Comparison of ENCODE assay signal across 17 cellular contexts in the genomic region with DNA sequence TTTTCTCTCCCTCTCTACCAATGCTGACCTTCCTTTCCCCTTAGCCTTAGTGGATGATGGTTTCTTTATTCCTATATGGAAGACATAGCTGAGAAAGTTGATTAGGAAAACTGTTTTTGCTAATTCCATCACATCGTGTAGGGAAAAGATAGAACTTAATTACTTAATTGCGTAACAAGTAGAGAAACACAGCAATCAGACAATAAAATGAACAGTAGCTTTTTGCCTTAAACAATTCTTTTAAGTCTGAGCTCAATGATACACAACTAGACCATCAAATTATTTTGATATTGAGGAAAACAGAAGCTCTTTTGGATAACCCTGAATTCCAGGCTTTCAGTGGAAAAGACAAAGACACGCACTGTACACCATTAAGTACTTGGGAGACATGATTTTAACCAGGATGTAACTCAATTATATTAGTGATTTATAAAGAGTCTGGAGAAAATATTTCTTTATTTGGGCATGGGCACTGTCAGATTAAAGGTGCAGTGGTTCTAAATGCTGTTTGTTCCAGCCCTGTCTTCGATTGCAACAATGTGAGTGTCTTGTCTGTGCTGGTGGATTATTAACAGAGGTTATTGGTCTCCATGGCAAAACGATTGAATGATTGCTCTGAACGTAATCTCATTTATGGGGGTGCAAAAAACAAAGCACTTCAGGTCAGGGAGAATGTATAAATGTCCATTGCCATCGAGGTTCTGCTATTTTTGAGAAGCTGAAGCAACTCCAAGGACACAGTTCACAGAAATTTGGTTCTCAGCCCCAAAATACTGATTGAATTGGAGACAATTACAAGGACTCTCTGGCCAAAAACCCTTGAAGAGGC. TPM values are rescaled to one million over a fixed set of nuclear protein-coding genes. Genes with fewer than 3 reads are reported as not detected.
DNase-seq lines count a peak whose midpoint lies in the region; ATAC-seq and TF ChIP-seq lines count a peak whose summit lies in the region.
"Had no signal": no experiment of that assay in that cellular context is flagged by ENCODE, and none has a peak within 500 bp of the region (broad histone marks: within the 10 kb centered on the region; RNA-seq: fewer than 3 reads in every experiment).

A gene with protein sequence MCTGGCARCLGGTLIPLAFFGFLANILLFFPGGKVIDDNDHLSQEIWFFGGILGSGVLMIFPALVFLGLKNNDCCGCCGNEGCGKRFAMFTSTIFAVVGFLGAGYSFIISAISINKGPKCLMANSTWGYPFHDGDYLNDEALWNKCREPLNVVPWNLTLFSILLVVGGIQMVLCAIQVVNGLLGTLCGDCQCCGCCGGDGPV (plus strand): TSS at position 707 of the 829 bp plus-strand sequence. CDS start 181 bp downstream, outside the sequence.

- H4K20me1 ChIP-seq in IMR-90 (ENCODE audit: insufficient read depth, low read length) = no peaks in the 10 kb centered on the region

- peak within 1 kb of the TSS; percentile 81 for H2BK120ac ChIP-seq in IMR-90 (ENCODE audit: low read depth, low read length)

- H2AFZ ChIP-seq in IMR-90 (replicated peaks; ENCODE audit: low read length, poor library complexity) = peak within 1 kb of the TSS; percentile 59

- peak within 1 kb of the TSS; percentile 94 for H2BK15ac ChIP-seq in IMR-90 (ENCODE audit: low read depth, low read length)

- ATAC-seq in IMR-90 (ENCODE audit: low read depth) (no peak), HG02678 (IDR thresholded peaks at IDR 0.05; ENCODE audit: unreplicated experiment) (no peak), HG02852 (IDR thresholded peaks at IDR 0.05; ENCODE audit: unreplicated experiment) (no peak)
- ATAC-seq: activated T-cell treated with anti-CD3 and anti-CD28 coated beads, Interleukin-2, amount 50 U/mL, for 72 hours; stimulated activated memory B cell treated with anti-CD40 and anti-IgM and Interleukin-4, amounts not matched to agents 10 μg/mL and 1 μg/mL and 100 μg/mL, for 72 hours had no signal

- peak within 1 kb of the TSS; percentile 45; the same call in 1 of the 2 replicates for H4K5ac ChIP-seq in IMR-90 (ENCODE audit: low read depth, low read length)

- H3K23ac ChIP-seq in IMR-90 (ENCODE audit: low read depth, low read length) = no peak within 1 kb of the TSS; the same call in 1 of the 2 replicates

- no TSS peak for BruUV-seq in IMR-90 (replicated peaks; lab: Mats Ljungman, UMichigan)

- H3K9me1 ChIP-seq in IMR-90 (ENCODE audit: insufficient read depth, low read length) = peaks cover 12% of the 10 kb centered on the region

- H3K9ac ChIP-seq in IMR-90 (ENCODE audit: low read depth, low read length) (no peak within 1 kb of the TSS), colonic mucosa (ENCODE audit: low read depth in 2 of 2, low read length in 2 of 2) (no peak within 1 kb of the TSS)

- peaks cover 0 to 11% of the 10 kb centered on the region in 2 experiments; a peak in 2 of 4 replicates for H3K79me1 ChIP-seq in IMR-90 (ENCODE audit: low read depth in 1 of 2, low read length in 2 of 2)

- H3K14ac ChIP-seq in IMR-90 (replicated peaks; ENCODE audit: low read depth, low read length) = peak within 1 kb of the TSS; percentile 66

- TF ChIP-seq POLR2A in IMR-90 (IDR thresholded peaks at IDR 0.05; ENCODE audit: low read depth, low read length) = no peak
- no peak for TF ChIP-seq POLR2A in transverse colon (IDR thresholded peaks at IDR 0.05)

- peak within 1 kb of the TSS; percentile 66 for H3K4ac ChIP-seq in IMR-90 (ENCODE audit: low read depth, low read length)

- no peaks in the 10 kb centered on the region for H3K27me3 Mint-ChIP-seq in mesothelial cell of epicardium (ENCODE audit: low read depth)

- no peak for DNase-seq in IMR-90
- DNase-seq in colonic mucosa = no peak
- DNase-seq in mesothelial cell of epicardium (ENCODE audit: low spot score in 2 of 2, unreplicated experiment in 2 of 2) = no peak
- DNase-seq in transverse colon = no peak
- DNase-seq in activated T-cell treated with anti-CD3 and anti-CD28 coated beads for 4 hours = no peak
- DNase-seq in UCSD-AML1 (lab: John Stamatoyannopoulos, UW; ENCODE audit: unreplicated experiment) = no peak
- DNase-seq: activated T-cell treated with anti-CD3 and anti-CD28 coated beads, Interleukin-2, amount 50 U/mL, for 72 hours; CD4-positive, CD25-positive, alpha-beta regulatory T cell; effector memory CD4-positive, alpha-beta T cell; heart right ventricle had no signal

- H4K91ac ChIP-seq in IMR-90 (ENCODE audit: insufficient read depth, low read depth, low read length) = peak within 1 kb of the TSS; percentile 45

- H3K18ac ChIP-seq in IMR-90 (ENCODE audit: low read depth, low read length) = peak within 1 kb of the TSS; percentile 58

- in situ Hi-C loops in IMR-90 (cut with MboI; ENCODE audit: low sequenced_read_pairs) = no loop called here
- in situ Hi-C loops in transverse colon (cut with MboI; ENCODE audit: low pct_ligation_motif_present in 1 of 4, low pct_unique_long_range_greater_than_20kb in 1 of 4, low sequenced_read_pairs in 3 of 4) = loop anchor here in 2 of 4 donors (10.0 kb wide), 2 partner anchors 79 to 119 kb away; no protein-coding TSS in a partner anchor

- peak within 1 kb of the TSS; percentile 86 for H2AK5ac ChIP-seq in IMR-90 (ENCODE audit: low read depth, low read length)

- POLR2A ChIA-PET in IMR-90 (lab: Charles Lee; ENCODE audit: unreplicated experiment) = no interaction called here

- peak within 1 kb of the TSS; percentile 75 for H3K27ac Mint-ChIP-seq in mesothelial cell of epicardium
- H3K27ac Mint-ChIP-seq: activated T-cell treated with anti-CD3 and anti-CD28 coated beads, Interleukin-2, amount 50 U/mL, for 72 hours; stimulated activated memory B cell treated with anti-CD40 and anti-IgM and Interleukin-4, amounts not matched to agents 10 μg/mL and 1 μg/mL and 100 μg/mL, for 72 hours had no signal

- CTCF ChIA-PET in IMR-90 (lab: Yijun Ruan, JAX) = interaction anchor here (1.6 kb wide), 1 partner anchor 98 kb away, joined by 3 read pairs; no protein-coding TSS in a partner anchor

- no peak for TF ChIP-seq RAD21 in IMR-90 (IDR thresholded peaks at IDR 0.05; ENCODE audit: low read length)

- peak within 1 kb of the TSS; percentile 72; the same call in 1 of the 2 replicates for H2BK20ac ChIP-seq in IMR-90 (ENCODE audit: low read depth, low read length)

- intact Hi-C loops in IMR-90 (cut with micrococcal nuclease) (no loop called here), colonic mucosa (cut with DNase I) (no loop called here), transverse colon (cut with DNase I; ENCODE audit: low total_unique reads) (no loop called here)

- H3K4me1 Mint-ChIP-seq in mesothelial cell of epicardium = peaks cover 44% of the 10 kb centered on the region
- H3K4me1 Mint-ChIP-seq: CD4-positive, CD25-positive, alpha-beta regulatory T cell; stimulated activated memory B cell treated with anti-CD40 and anti-IgM and Interleukin-4, amounts not matched to agents 10 μg/mL and 1 μg/mL and 100 μg/mL, for 72 hours had no signal

- H3K27me3 ChIP-seq in IMR-90 (ENCODE audit: control insufficient read depth, insufficient read depth, low read length) (no peaks in the 10 kb centered on the region), colonic mucosa (no peaks in the 10 kb centered on the region), transverse colon (no peaks in the 10 kb centered on the region)
- H3K27me3 ChIP-seq: heart right ventricle, MG63 had no signal

- dilution Hi-C loops in IMR-90 (cut with HindIII; ENCODE audit: low sequenced_read_pairs, unreplicated experiment) = no loop called here

- H3K4me3 Mint-ChIP-seq in mesothelial cell of epicardium = no peak within 1 kb of the TSS
- H3K4me3 Mint-ChIP-seq: activated T-cell treated with anti-CD3 and anti-CD28 coated beads, Interleukin-2, amount 50 U/mL, for 72 hours; CD4-positive, CD25-positive, alpha-beta regulatory T cell; stimulated activated memory B cell treated with anti-CD40 and anti-IgM and Interleukin-4, amounts not matched to agents 10 μg/mL and 1 μg/mL and 100 μg/mL, for 72 hours had no signal

- H3K4me3 ChIP-seq in IMR-90 (ENCODE audit: insufficient read depth, low read depth, low read length) (no peak within 1 kb of the TSS), colonic mucosa (no peak within 1 kb of the TSS), transverse colon (no peak within 1 kb of the TSS)
- H3K4me3 ChIP-seq: heart right ventricle, MG63 had no signal

- 66% methylated on average over 2 of the region's 7 CpGs; no CpG with 5 or more reads in 1 of the 2 experiments for WGBS in IMR-90 (ENCODE audit: extremely low coverage in 2 of 2, insufficient read length in 1 of 2), 2 experiments
- WGBS in transverse colon (ENCODE audit: low coverage in 1 of 2), 2 donors = 38 to 52% methylated on average over 7 of the region's 7 CpGs

- no peak within 1 kb of the TSS for H3K56ac ChIP-seq in IMR-90 (ENCODE audit: extremely low read depth, insufficient read depth, low read length)

- peak within 1 kb of the TSS; percentile 37 for H3K27ac ChIP-seq in IMR-90 (ENCODE audit: insufficient read depth, low read length)
- peak within 1 kb of the TSS; percentile 12 for H3K27ac ChIP-seq in colonic mucosa
- peak within 1 kb of the TSS; percentile 27 to 43 (median 36) for H3K27ac ChIP-seq in transverse colon
- H3K27ac ChIP-seq: heart right ventricle, HL-60 had no signal

- H3K9me3 Mint-ChIP-seq in mesothelial cell of epicardium = no peaks in the 10 kb centered on the region
- H3K9me3 Mint-ChIP-seq: activated T-cell treated with anti-CD3 and anti-CD28 coated beads, Interleukin-2, amount 50 U/mL, for 72 hours; CD4-positive, CD25-positive, alpha-beta regulatory T cell; stimulated activated memory B cell treated with anti-CD40 and anti-IgM and Interleukin-4, amounts not matched to agents 10 μg/mL and 1 μg/mL and 100 μg/mL, for 72 hours had no signal

- TF ChIP-seq EP300 in transverse colon (IDR thresholded peaks at IDR 0.05; ENCODE audit: low read depth) = no peak

- H3K36me3 ChIP-seq in IMR-90 (ENCODE audit: control insufficient read depth, insufficient read depth, low read length) (no peaks in the 10 kb centered on the region), colonic mucosa (no peaks in the 10 kb centered on the region), transverse colon (no peaks in the 10 kb centered on the region)
- H3K36me3 ChIP-seq: heart right ventricle, MG63 had no signal

- H3K36me3 Mint-ChIP-seq in mesothelial cell of epicardium = no peaks in the 10 kb centered on the region
- H3K36me3 Mint-ChIP-seq: CD4-positive, CD25-positive, alpha-beta regulatory T cell; stimulated activated memory B cell treated with anti-CD40 and anti-IgM and Interleukin-4, amounts not matched to agents 10 μg/mL and 1 μg/mL and 100 μg/mL, for 72 hours had no signal

- H3K4me1 ChIP-seq in IMR-90 (ENCODE audit: control insufficient read depth, insufficient read depth, low read length) = peaks cover 20% of the 10 kb centered on the region
- peaks cover 19% of the 10 kb centered on the region for H3K4me1 ChIP-seq in colonic mucosa
- H3K4me1 ChIP-seq in transverse colon = peaks cover 4 to 25% (median 11%) of the 10 kb centered on the region in 4 donors

- H4K8ac ChIP-seq in IMR-90 (ENCODE audit: low read depth in 2 of 2, low read length in 2 of 2) = peak within 1 kb of the TSS in 1 of 2 experiments; percentile 70; a peak in 2 of 4 replicates

- TF ChIP-seq CTCF in IMR-90 (conservative IDR thresholded peaks at IDR 0.05; ENCODE audit: low read depth, low read length) (no peak), colonic mucosa (IDR thresholded peaks at IDR 0.05) (no peak), mesothelial cell of epicardium (IDR thresholded peaks at IDR 0.05; ENCODE audit: unreplicated experiment) (no peak), transverse colon (IDR thresholded peaks at IDR 0.05) (no peak)

- no peak within 1 kb of the TSS for H3K4me2 ChIP-seq in IMR-90 (ENCODE audit: low read depth, low read length)

- H3K9me3 ChIP-seq in IMR-90 (ENCODE audit: control insufficient read depth, insufficient read depth, low read length) = peaks cover 3% of the 10 kb centered on the region; the same call in 1 of the 2 replicates
- H3K9me3 ChIP-seq in colonic mucosa = no peaks in the 10 kb centered on the region
- H3K9me3 ChIP-seq in transverse colon = no peaks in the 10 kb centered on the region
- H3K9me3 ChIP-seq: heart right ventricle, MG63 had no signal

- peak within 1 kb of the TSS; percentile 48 for H2BK5ac ChIP-seq in IMR-90 (ENCODE audit: low read depth, low read length, poor library complexity, severe bottlenecking)

- H2AK9ac ChIP-seq in IMR-90 (replicated peaks; ENCODE audit: low read depth, low read length, poor library complexity) = no peak within 1 kb of the TSS

RNA-seq across cellular contexts. Expression of the gene that starts here (rescaled TPM):
- total RNA-seq in IMR-90 (2012; rRNA removed) (1.1 and 1.6 TPM in 2 replicates), colonic mucosa (1 to 10 TPM; 1.1 to 4.5 TPM), mesothelial cell of epicardium (0.34 to 1.8 TPM (median 1.4 TPM) in 3 replicates), transverse colon (1 to 10 TPM in 1 of 4 donors, under 1 TPM in 1, not detected in 2; 0.95 to 3.1 TPM)
- polyA plus RNA-seq in IMR-90 (2012; rRNA removed) = 0.60 and 0.67 TPM in 2 replicates
- polyA plus RNA-seq in IMR-90 (2012; cell fraction: cytosol; rRNA removed) = 0.08 and 0.75 TPM in 2 replicates
- polyA plus RNA-seq in IMR-90 (2012; cell fraction: nucleus; rRNA removed; ENCODE audit: low replicate concordance) = 0.08 TPM in 1 of 2 replicates, not detected in the other
- total RNA-seq: activated T-cell treated with anti-CD3 and anti-CD28 coated beads, Interleukin-2, amount 50 U/mL, for 72 hours; CD4-positive, CD25-positive, alpha-beta regulatory T cell; G401; heart right ventricle; lung microvascular endothelial cell had no signal
- polyA plus RNA-seq: CD4-positive, CD25-positive, alpha-beta regulatory T cell; heart right ventricle had no signal
